1 cellular context compared by ENCODE assay signal in genomic region chr13:29474991-29475390, GRCh38.
TF ChIP-seq lines count a peak whose summit lies in the region.

No MANE protein-coding gene starts in this region.

TF ChIP-seq in HEK293, 187 proteins besides CTCF, POLR2A, EP300 and RAD21 (continued from another document):
- no peak for TF ChIP-seq ZNF513 (tag by site-specific recombination; IDR thresholded peaks at IDR 0.05)
- no peak for TF ChIP-seq ZNF19 (tag by site-specific recombination; IDR thresholded peaks at IDR 0.05; ENCODE audit: low read depth)
- no peak for TF ChIP-seq ZNF133 (tag by site-specific recombination; IDR thresholded peaks at IDR 0.05)
